ENCODE assay signal across 25 cellular contexts in genomic region chr3:66931286-66931685, GRCh38.
"Had no signal": no experiment of that assay in that cellular context is flagged by ENCODE, and none has a peak within 500 bp of the region (broad histone marks: within the 10 kb centered on the region; RNA-seq: fewer than 3 reads in every experiment).

No MANE protein-coding gene starts in this region.

- H3K4me2 ChIP-seq: smooth muscle cell had no signal

- H3K4me1 Mint-ChIP-seq: activated CD4-positive, alpha-beta T cell treated with anti-CD3 and anti-CD28 coated beads, Interleukin-2, amount 10 ng/mL, durations not matched to agents 7 days and 5 days; activated CD8-positive, alpha-beta memory T cell treated with anti-CD3 and anti-CD28 coated beads, Interleukin-2, amount 10 ng/mL, durations not matched to agents 7 days and 5 days; activated naive CD8-positive, alpha-beta T cell treated with anti-CD3 and anti-CD28 coated beads, Interleukin-2, amount 50 U/mL, for 24 hours; immature natural killer cell; natural killer cell had no signal

- H3K4me1 ChIP-seq: left ventricle myocardium inferior, upper lobe of left lung had no signal

- H3K36me3 ChIP-seq: left ventricle myocardium inferior, upper lobe of left lung had no signal

- H3K4me3 ChIP-seq: left ventricle myocardium inferior, smooth muscle cell, upper lobe of left lung had no signal

- H3K4me3 Mint-ChIP-seq: activated CD4-positive, alpha-beta T cell treated with anti-CD3 and anti-CD28 coated beads, Interleukin-2, amount 10 ng/mL, durations not matched to agents 7 days and 5 days; activated CD8-positive, alpha-beta memory T cell treated with anti-CD3 and anti-CD28 coated beads, Interleukin-2, amount 10 ng/mL, durations not matched to agents 7 days and 5 days; activated CD8-positive, alpha-beta T cell treated with anti-CD3 and anti-CD28 coated beads for 36 hours; activated naive CD8-positive, alpha-beta T cell treated with anti-CD3 and anti-CD28 coated beads, Interleukin-2, amount 50 U/mL, for 24 hours; immature natural killer cell; mesothelial cell of epicardium; natural killer cell; stimulated activated naive B cell treated with anti-CD40 and anti-IgM and Interleukin-4, amounts not matched to agents 10 μg/mL and 1 μg/mL and 100 μg/mL, for 72 hours; T-helper 2 cell treated with Interferon-gamma antibody and Interleukin-4, amounts not matched to agents 5 μg/mL and 100 μg/mL, for 36 hours had no signal

- H3K27ac Mint-ChIP-seq: activated CD4-positive, alpha-beta T cell treated with anti-CD3 and anti-CD28 coated beads, Interleukin-2, amount 10 ng/mL, durations not matched to agents 7 days and 5 days; activated CD8-positive, alpha-beta memory T cell treated with anti-CD3 and anti-CD28 coated beads, Interleukin-2, amount 10 ng/mL, durations not matched to agents 7 days and 5 days; activated CD8-positive, alpha-beta T cell treated with anti-CD3 and anti-CD28 coated beads for 36 hours; activated naive CD8-positive, alpha-beta T cell treated with anti-CD3 and anti-CD28 coated beads, Interleukin-2, amount 50 U/mL, for 24 hours; immature natural killer cell; mesothelial cell of epicardium; natural killer cell; stimulated activated naive B cell treated with anti-CD40 and anti-IgM and Interleukin-4, amounts not matched to agents 10 μg/mL and 1 μg/mL and 100 μg/mL, for 72 hours; T-helper 2 cell treated with Interferon-gamma antibody and Interleukin-4, amounts not matched to agents 5 μg/mL and 100 μg/mL, for 36 hours had no signal

- DNase-seq: activated CD4-positive, alpha-beta T cell treated with anti-CD3 and anti-CD28 coated beads, Interleukin-2, amount 10 ng/mL, durations not matched to agents 7 days and 5 days; activated CD8-positive, alpha-beta memory T cell treated with anti-CD3 and anti-CD28 coated beads, Interleukin-2, amount 10 ng/mL, durations not matched to agents 7 days and 5 days; activated CD8-positive, alpha-beta T cell treated with anti-CD3 and anti-CD28 coated beads for 36 hours; activated gamma-delta T cell; activated naive CD4-positive, alpha-beta T cell treated with anti-CD3 and anti-CD28 coated beads, Interleukin-2, amount 50 U/mL, for 16 hours; activated naive CD8-positive, alpha-beta T cell treated with anti-CD3 and anti-CD28 coated beads, Interleukin-2, amount 50 U/mL, for 24 hours; activated T-cell treated with anti-CD3 and anti-CD28 coated beads for 4 hours; cerebellar nuclear complex; cortex of kidney; immature natural killer cell; left ventricle myocardium inferior; mammary epithelial cell; natural killer cell; posterior cingulate gyrus; stimulated activated CD4-positive, alpha-beta T cell treated with anti-CD3 and anti-CD28 coated beads, Interleukin-15, amount 100 ng/mL, for 24 hours; stimulated activated CD8-positive, alpha-beta memory T cell treated with anti-CD3 and anti-CD28 coated beads, Interleukin-4, amount 100 ng/mL, for 48 hours; stimulated activated naive B cell treated with anti-CD40 and anti-IgM and Interleukin-4, amounts not matched to agents 10 μg/mL and 1 μg/mL and 100 μg/mL, for 72 hours; upper lobe of left lung had no signal

- H3K9me3 ChIP-seq: left ventricle myocardium inferior, upper lobe of left lung had no signal

- H3K27ac ChIP-seq: epithelial cell of prostate, left ventricle myocardium inferior, upper lobe of left lung, VCaP had no signal

- H3K9me3 Mint-ChIP-seq: activated CD4-positive, alpha-beta T cell treated with anti-CD3 and anti-CD28 coated beads, Interleukin-2, amount 10 ng/mL, durations not matched to agents 7 days and 5 days; activated CD8-positive, alpha-beta T cell treated with anti-CD3 and anti-CD28 coated beads for 36 hours; activated naive CD8-positive, alpha-beta T cell treated with anti-CD3 and anti-CD28 coated beads, Interleukin-2, amount 50 U/mL, for 24 hours; immature natural killer cell; natural killer cell; stimulated activated naive B cell treated with anti-CD40 and anti-IgM and Interleukin-4, amounts not matched to agents 10 μg/mL and 1 μg/mL and 100 μg/mL, for 72 hours; T-helper 2 cell treated with Interferon-gamma antibody and Interleukin-4, amounts not matched to agents 5 μg/mL and 100 μg/mL, for 36 hours had no signal

- H3K36me3 Mint-ChIP-seq: activated CD8-positive, alpha-beta memory T cell treated with anti-CD3 and anti-CD28 coated beads, Interleukin-2, amount 10 ng/mL, durations not matched to agents 7 days and 5 days; immature natural killer cell; mesothelial cell of epicardium; natural killer cell; stimulated activated naive B cell treated with anti-CD40 and anti-IgM and Interleukin-4, amounts not matched to agents 10 μg/mL and 1 μg/mL and 100 μg/mL, for 72 hours had no signal

- H3K27me3 ChIP-seq: upper lobe of left lung had no signal

- ATAC-seq: activated CD4-positive, CD25-positive, alpha-beta regulatory T cell treated with anti-CD3 and anti-CD28 coated beads, Interleukin-2, amount 50 U/mL, for 24 hours; activated CD8-positive, alpha-beta memory T cell treated with anti-CD3 and anti-CD28 coated beads, Interleukin-2, amount 10 ng/mL, durations not matched to agents 7 days and 5 days; activated CD8-positive, alpha-beta T cell treated with anti-CD3 and anti-CD28 coated beads for 36 hours; activated naive CD8-positive, alpha-beta T cell treated with anti-CD3 and anti-CD28 coated beads, Interleukin-2, amount 50 U/mL, for 24 hours; natural killer cell; sciatic nerve; stimulated activated naive B cell treated with anti-CD40 and anti-IgM and Interleukin-4, amounts not matched to agents 10 μg/mL and 1 μg/mL and 100 μg/mL, for 72 hours had no signal
